1 cellular context compared by ENCODE assay signal in genomic region chr13:113371706-113372105, GRCh38. TPM values are rescaled to one million over a fixed set of nuclear protein-coding genes. Genes with fewer than 3 reads are reported as not detected.
"Had no signal": no experiment of that assay in that cellular context is flagged by ENCODE, and none has a peak within 500 bp of the region (broad histone marks: within the 10 kb centered on the region; RNA-seq: fewer than 3 reads in every experiment).

No MANE protein-coding gene starts in this region.

RNA-seq across cellular contexts. Expression of gene GRTP1, which starts 7.8 kb away (rescaled TPM):
- total RNA-seq: natural killer cell had no signal
